Comparison of ENCODE assay signal across 15 cellular contexts in genomic region chr6:43776115-43776798, GRCh38. TPM values are rescaled to one million over a fixed set of nuclear protein-coding genes. Genes with fewer than 3 reads are reported as not detected.
DNase-seq lines count a peak whose midpoint lies in the region; ATAC-seq and TF ChIP-seq lines count a peak whose summit lies in the region.
"Had no signal": no experiment of that assay in that cellular context is flagged by ENCODE, and none has a peak within 500 bp of the region (broad histone marks: within the 10 kb centered on the region; RNA-seq: fewer than 3 reads in every experiment).

No MANE protein-coding gene starts in this region.

- DNase-seq in heart left ventricle (peak in 2 of 5 donors; percentile 33 to 49), Right ventricle myocardium superior (no peak), body of pancreas (peak; percentile 55 to 82 (median 78)), vagina (ENCODE audit: extremely low spot score in 2 of 2) (no peak), NCI-H1436 treated with DMSO at 0.1 percent for 48 hours (lab: John Stamatoyannopoulos, UW) (no peak), iPS-NIHi7 (ENCODE audit: extremely low spot score) (no peak)
- DNase-seq: activated CD8-positive, alpha-beta T cell treated with anti-CD3 and anti-CD28 coated beads for 36 hours; activated effector memory CD4-positive, alpha-beta T cell treated with anti-CD3 and anti-CD28 coated beads, Interleukin-2, amount 50 U/mL, for 16 hours; kidney glomerular epithelial cell; NCI-H1417; PC-3 had no signal

- no peaks in the 10 kb centered on the region for H3K9me3 ChIP-seq in heart left ventricle
- no peaks in the 10 kb centered on the region for H3K9me3 ChIP-seq in body of pancreas
- no peaks in the 10 kb centered on the region for H3K9me3 ChIP-seq in mucosa of stomach (ENCODE audit: control insufficient read depth, low read length)
- no peaks in the 10 kb centered on the region for H3K9me3 ChIP-seq in vagina
- H3K9me3 ChIP-seq: thoracic aorta had no signal

- H3K4me1 ChIP-seq in heart left ventricle (peaks cover 8 to 94% (median 65%) of the 10 kb centered on the region in 12 donors), body of pancreas (peaks cover 83% of the 10 kb centered on the region), mucosa of stomach (ENCODE audit: control insufficient read depth, insufficient read depth, low read length) (peaks cover 50% of the 10 kb centered on the region), vagina (peaks cover 56% of the 10 kb centered on the region)

- no peaks in the 10 kb centered on the region for H3K27me3 ChIP-seq in heart left ventricle
- H3K27me3 ChIP-seq in body of pancreas: no peaks in the 10 kb centered on the region
- H3K27me3 ChIP-seq in mucosa of stomach (ENCODE audit: control insufficient read depth, insufficient read depth, low read length): no peaks in the 10 kb centered on the region
- H3K27me3 ChIP-seq in vagina: no peaks in the 10 kb centered on the region

- H3K4me3 ChIP-seq in heart left ventricle (no peak overlapping the region), body of pancreas (no peak overlapping the region), mucosa of stomach (ENCODE audit: low read length) (no peak overlapping the region), vagina (no peak overlapping the region)
- H3K4me3 ChIP-seq: thoracic aorta had no signal

- H3K27ac ChIP-seq in heart left ventricle (peak overlapping the region in 11 of 12 donors; percentile 41 to 99 (median 94)), body of pancreas (peak overlapping the region; percentile 95 to 99 (median 98)), vagina (peak overlapping the region; percentile 89)

- TF ChIP-seq POLR2A in heart left ventricle (IDR thresholded peaks at IDR 0.05) (no peak), body of pancreas (IDR thresholded peaks at IDR 0.05) (peak in 1 of 3 donors; percentile 29), vagina (IDR thresholded peaks at IDR 0.05) (no peak)

- H3K9ac ChIP-seq in mucosa of stomach (ENCODE audit: low read length): peak overlapping the region; percentile 99

- no peak for TF ChIP-seq CTCF in heart left ventricle (IDR thresholded peaks at IDR 0.05)
- TF ChIP-seq CTCF in body of pancreas (IDR thresholded peaks at IDR 0.05): no peak
- TF ChIP-seq CTCF in vagina (IDR thresholded peaks at IDR 0.05): no peak

- H3K36me3 ChIP-seq in heart left ventricle (peaks cover 8 to 61% (median 49%) of the 10 kb centered on the region in 9 donors), body of pancreas (replicated peaks in 1 of 2; ENCODE audit: insufficient read depth in 1 of 2, low read depth in 2 of 2) (peaks cover 11 to 12% of the 10 kb centered on the region in 2 donors), mucosa of stomach (ENCODE audit: control insufficient read depth, insufficient read depth, low read length) (peaks cover 49% of the 10 kb centered on the region), vagina (peaks cover 0 to 38% of the 10 kb centered on the region in 2 donors)

- ATAC-seq in heart left ventricle: peak in 1 of 4 donors; percentile 0
- no peak for ATAC-seq in Right ventricle myocardium superior (ENCODE audit: poor library complexity)
- peak; percentile 21 for ATAC-seq in body of pancreas
- ATAC-seq in HG02642 (IDR thresholded peaks at IDR 0.05; ENCODE audit: poor library complexity, unreplicated experiment): no peak
- ATAC-seq: activated CD8-positive, alpha-beta T cell treated with anti-CD3 and anti-CD28 coated beads for 36 hours; natural killer cell treated with Interleukin-12 subunit alpha and Interleukin-12 subunit beta and Interleukin-15 and Interleukin-18, amount 100 ng/mL, for 72 hours; PC-3 had no signal

- 55 to 70% (median 64%) methylated on average over 8 of the region's 8 CpGs for WGBS in heart left ventricle, 4 donors
- WGBS in body of pancreas, 2 donors: 18 to 19% methylated on average over 6 to 8 of the region's 8 CpGs

- intact Hi-C loops in heart left ventricle (cut with DNase I) (loop anchor here in 4 of 10 donors (5.0 to 10.0 kb wide), 3 partner anchors 61 to 469 kb away; partner anchors contain the start of gene HSP90AB1 (in 1 of the 4)), Right ventricle myocardium superior (cut with DNase I) (loop anchor here (10.0 kb wide), 1 partner anchor 229 kb away; no protein-coding TSS in a partner anchor), body of pancreas (cut with DNase I) (loop anchor here (5.0 kb wide), 1 partner anchor 66 kb away; no protein-coding TSS in a partner anchor), vagina (cut with DNase I) (loop anchor here (5.0 to 10.0 kb wide), 2 partner anchors 139 to 286 kb away; no protein-coding TSS in a partner anchor)

RNA-seq across cellular contexts. Expression of gene VEGFA, which starts 6.2 kb away (rescaled TPM):
- total RNA-seq in heart left ventricle (100 to 1,000 TPM in 7 of 9 donors, 10 to 100 TPM in 2; 83.0 to 238 (median 171) TPM), Right ventricle myocardium superior (230 TPM), body of pancreas (100 to 1,000 TPM in 1 of 2 donors, 10 to 100 TPM in 1; 84.8 to 272 TPM), vagina (194 TPM)
- 100 to 1,000 TPM; 139 to 254 TPM for polyA plus RNA-seq in heart left ventricle

Comparison
In these comparisons a context has a peak if more than half of its experiments do, and no peak if none do; other contexts are left out.
1. DNase-seq: peak in body of pancreas (4 of 4); none in Right ventricle myocardium superior (single experiment), vagina (0 of 2), NCI-H1436 treated with DMSO at 0.1 percent for 48 hours (single experiment) and iPS-NIHi7 (single experiment).
2. Peak in every context shown above with its lines, with median percentiles within 50 percentile points of each other: H3K27ac ChIP-seq.